11 cellular contexts compared by ENCODE assay signal in the genomic region with DNA sequence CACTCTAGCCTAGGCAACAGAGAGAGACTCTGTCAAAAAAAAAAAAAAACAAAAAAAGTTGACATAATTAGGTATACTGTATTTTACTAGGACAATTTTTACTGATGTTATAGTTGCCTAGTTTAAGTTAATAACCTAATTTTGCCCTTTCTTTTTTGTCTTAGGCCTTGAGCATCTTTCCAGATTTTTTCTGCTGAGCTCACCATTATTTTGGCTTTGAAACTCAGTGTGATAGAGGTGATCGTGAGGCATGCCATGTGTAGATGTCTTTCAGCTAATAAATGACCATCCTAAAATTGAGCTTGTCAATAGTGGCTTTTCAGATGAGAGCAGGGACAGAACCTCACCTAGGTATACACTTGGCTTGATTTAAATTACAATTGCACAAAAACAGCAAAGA. TPM values are rescaled to one million over a fixed set of nuclear protein-coding genes. Genes with fewer than 3 reads are reported as not detected.
"Had no signal": no experiment of that assay in that cellular context is flagged by ENCODE, and none has a peak within 500 bp of the region (broad histone marks: within the 10 kb centered on the region; RNA-seq: fewer than 3 reads in every experiment).

No MANE protein-coding gene starts in this region.

- DNase-seq: GM23248, GOT3, HFFc6, IMR-90, KBM-7 had no signal

- H3K4me1 ChIP-seq: HAP-1 had no signal

- FAIRE-seq: H54 had no signal

- H3K36me3 ChIP-seq: HAP-1 had no signal

- H3K9me3 ChIP-seq: HAP-1 had no signal

- H3K4me3 ChIP-seq: GM23248, HAP-1 had no signal

- H3K27ac ChIP-seq: GM23248, HL-60, KMS-11 had no signal

- ATAC-seq: HCT116 had no signal

- H3K4me2 ChIP-seq: KMS-11 had no signal

- H2AFZ ChIP-seq: GM23248 had no signal

- H3K9ac ChIP-seq: GM23248, KMS-11 had no signal

RNA-seq across cellular contexts. Expression of gene RPRM, which starts 47.4 kb away (rescaled TPM):
- total RNA-seq: GM23248, HFFc6, HT1080, IMR-90 had no signal
- polyA plus RNA-seq: GM23248, IMR-90 had no signal
